Comparison of ENCODE assay signal across 9 cellular contexts in genomic region chr17:41863074-41863843, GRCh38. TPM values are rescaled to one million over a fixed set of nuclear protein-coding genes. Genes with fewer than 3 reads are reported as not detected.
DNase-seq lines count a peak whose midpoint lies in the region; ATAC-seq lines count a peak whose summit lies in the region.
"Had no signal": no experiment of that assay in that cellular context is flagged by ENCODE, and none has a peak within 500 bp of the region (broad histone marks: within the 10 kb centered on the region; RNA-seq: fewer than 3 reads in every experiment).

No MANE protein-coding gene starts in this region.

- no peak overlapping the region for H2BK5ac ChIP-seq in mesendoderm (ENCODE audit: low read length)

- H3K9me3 ChIP-seq in right cardiac atrium (ENCODE audit: control insufficient read depth, low read length) = no peaks in the 10 kb centered on the region

- no peak overlapping the region for H3K23ac ChIP-seq in mesendoderm (ENCODE audit: low read length)

- peaks cover 23% of the 10 kb centered on the region for H3K79me1 ChIP-seq in mesendoderm (ENCODE audit: low read length)

- H2BK120ac ChIP-seq in mesendoderm (ENCODE audit: low read depth, low read length) = no peak overlapping the region

- H3K4ac ChIP-seq in mesendoderm (ENCODE audit: low read depth, low read length) = no peak overlapping the region

- H3K27ac ChIP-seq in right cardiac atrium (ENCODE audit: low read length) (no peak overlapping the region), mesendoderm (ENCODE audit: low read depth, low read length) (no peak overlapping the region)

- H2BK15ac ChIP-seq in mesendoderm (replicated peaks; ENCODE audit: low read depth) = no peak overlapping the region

- H3K18ac ChIP-seq in mesendoderm (ENCODE audit: low read length) = no peak overlapping the region

- no peak overlapping the region for H2AK5ac ChIP-seq in mesendoderm (ENCODE audit: low read length)

- 69% methylated on average over 18 of the region's 18 CpGs for WGBS in right cardiac atrium
- no CpG with 5 or more reads among the region's 18 CpGs for WGBS in mesendoderm (ENCODE audit: extremely low coverage, insufficient coverage, low lambda C conversion rate)

- intact Hi-C loops in right cardiac atrium (cut with DNase I) = no loop called here
- intact Hi-C loops in left ventricle myocardium superior (cut with micrococcal nuclease) = no loop called here
- intact Hi-C loops in activated naive CD4-positive, alpha-beta T cell treated with anti-CD3 and anti-CD28 coated beads for 36 hours (cut with micrococcal nuclease) = loop anchor here (10.0 kb wide), 2 partner anchors 128 to 412 kb away; partner anchors contain the start of genes HAP1 and STAT5B

- peak overlapping the region; percentile 96 for H3K56ac ChIP-seq in mesendoderm (ENCODE audit: low read length)

- no peaks in the 10 kb centered on the region for H3K9me3 Mint-ChIP-seq in activated naive CD4-positive, alpha-beta T cell treated with anti-CD3 and anti-CD28 coated beads for 36 hours

- H3K79me2 ChIP-seq in mesendoderm (ENCODE audit: control insufficient read depth, insufficient read depth, low read length) = peaks cover 39% of the 10 kb centered on the region

- peak overlapping the region; percentile 87 for H3K4me3 ChIP-seq in right cardiac atrium (ENCODE audit: low read length)
- H3K4me3 ChIP-seq in mesendoderm (ENCODE audit: low read length) = no peak overlapping the region

- H3K27ac Mint-ChIP-seq in activated naive CD4-positive, alpha-beta T cell treated with anti-CD3 and anti-CD28 coated beads for 36 hours = no peak overlapping the region

- peaks cover 4% of the 10 kb centered on the region for H3K4me1 ChIP-seq in right cardiac atrium (ENCODE audit: control insufficient read depth, insufficient read depth, low read length)
- peaks cover 11% of the 10 kb centered on the region for H3K4me1 ChIP-seq in mesendoderm (ENCODE audit: control insufficient read depth, low read depth, low read length)

- peaks cover 2% of the 10 kb centered on the region for H3K36me3 ChIP-seq in mesendoderm (ENCODE audit: control insufficient read depth, insufficient read depth, low read length)

- no peak overlapping the region for H4K5ac ChIP-seq in mesendoderm (ENCODE audit: low read length)

- H3K4me1 Mint-ChIP-seq in activated naive CD4-positive, alpha-beta T cell treated with anti-CD3 and anti-CD28 coated beads for 36 hours (ENCODE audit: low read depth) = peaks cover 24% of the 10 kb centered on the region

- DNase-seq in right cardiac atrium (no peak), left ventricle myocardium superior (no peak), mesendoderm (no peak), NOMO-1 treated with DMSO at 0.1 percent for 48 hours (lab: John Stamatoyannopoulos, UW; ENCODE audit: unreplicated experiment) (no peak), GF-D8 (lab: John Stamatoyannopoulos, UW) (no peak)
- DNase-seq in activated naive CD4-positive, alpha-beta T cell treated with anti-CD3 and anti-CD28 coated beads for 36 hours = peak; percentile 50
- DNase-seq: left cardiac atrium had no signal

- CTCF ChIA-PET in activated naive CD4-positive, alpha-beta T cell treated with anti-CD3 and anti-CD28 coated beads for 36 hours (lab: Charles Lee) = interaction anchor here (2.6 kb wide), 1 partner anchor 52 kb away, joined by 10 read pairs; the partner anchor contains the start of gene P3H4

- peaks cover 3% of the 10 kb centered on the region for H3K36me3 Mint-ChIP-seq in activated naive CD4-positive, alpha-beta T cell treated with anti-CD3 and anti-CD28 coated beads for 36 hours (ENCODE audit: low read depth)

- peak overlapping the region; percentile 1 for H3K4me2 ChIP-seq in mesendoderm (ENCODE audit: low read length)

- ATAC-seq in right cardiac atrium = no peak
- no peak for ATAC-seq in left ventricle myocardium superior
- no peak for ATAC-seq in GM21825 (IDR thresholded peaks at IDR 0.05; ENCODE audit: unreplicated experiment)
- ATAC-seq in GM21737 (IDR thresholded peaks at IDR 0.05; ENCODE audit: unreplicated experiment) = no peak
- ATAC-seq: left cardiac atrium had no signal

- H3K27me3 Mint-ChIP-seq in activated naive CD4-positive, alpha-beta T cell treated with anti-CD3 and anti-CD28 coated beads for 36 hours (ENCODE audit: low read depth) = no peaks in the 10 kb centered on the region

- H4K8ac ChIP-seq in mesendoderm (ENCODE audit: low read depth, low read length) = no peak overlapping the region

- peak overlapping the region; percentile 96 for H3K9ac ChIP-seq in mesendoderm (ENCODE audit: low read length)

- no peak overlapping the region for H3K4me3 Mint-ChIP-seq in activated naive CD4-positive, alpha-beta T cell treated with anti-CD3 and anti-CD28 coated beads for 36 hours

- H3K27me3 ChIP-seq in right cardiac atrium (ENCODE audit: control insufficient read depth, insufficient read depth) = no peaks in the 10 kb centered on the region
- H3K27me3 ChIP-seq in mesendoderm (ENCODE audit: insufficient read depth, low read length, poor library complexity) = no peaks in the 10 kb centered on the region

RNA-seq across cellular contexts. Expression of gene KLHL11, which starts 2.0 kb away (rescaled TPM):
- total RNA-seq in right cardiac atrium (1 to 10 TPM; 5.1 to 6.7 (median 5.5) TPM), left ventricle myocardium superior (3.5 TPM)
- 1.9 TPM for polyA plus RNA-seq in right cardiac atrium
- 1 to 10 TPM; 8.9 to 9.6 TPM for total RNA-seq in activated naive CD4-positive, alpha-beta T cell treated with anti-CD3 and anti-CD28 coated beads for 36 hours
- polyA plus RNA-seq in mesendoderm (2013, experiment 1 of 2) = 3.1 TPM
- 2.8 TPM for polyA plus RNA-seq in mesendoderm (2013, experiment 2 of 2)

RNA-seq across cellular contexts. Expression of gene KLHL10, which starts 25.6 kb away (rescaled TPM):
- under 1 TPM in 3 of 4 donors, not detected in 1; 0.26 to 0.33 (median 0.28) TPM for total RNA-seq in right cardiac atrium
- 0.09 TPM for polyA plus RNA-seq in right cardiac atrium
- total RNA-seq in left ventricle myocardium superior = 0.12 TPM
- total RNA-seq in activated naive CD4-positive, alpha-beta T cell treated with anti-CD3 and anti-CD28 coated beads for 36 hours = not detected
- polyA plus RNA-seq in mesendoderm (2013, experiment 1 of 2) = 0.18 TPM
- polyA plus RNA-seq in mesendoderm (2013, experiment 2 of 2) = 0.13 TPM

RNA-seq across cellular contexts. Expression of gene NT5C3B, which starts 27.2 kb away (rescaled TPM):
- total RNA-seq in right cardiac atrium (10 to 100 TPM; 29.1 to 46.6 (median 32.1) TPM), left ventricle myocardium superior (19.3 TPM)
- 40.5 TPM for polyA plus RNA-seq in right cardiac atrium
- 10 to 100 TPM; 25.9 to 28.1 TPM for total RNA-seq in activated naive CD4-positive, alpha-beta T cell treated with anti-CD3 and anti-CD28 coated beads for 36 hours
- 57.5 TPM for polyA plus RNA-seq in mesendoderm (2013, experiment 1 of 2)
- 59.6 TPM for polyA plus RNA-seq in mesendoderm (2013, experiment 2 of 2)

RNA-seq across cellular contexts. Expression of gene FKBP10, which starts 50.5 kb away (rescaled TPM):
- total RNA-seq in right cardiac atrium = 10 to 100 TPM; 26.5 to 42.7 (median 38.8) TPM
- 24.8 TPM for polyA plus RNA-seq in right cardiac atrium
- 10.2 TPM for total RNA-seq in left ventricle myocardium superior
- under 1 TPM in 1 of 2 experiments, not detected in 1; 0.36 TPM for total RNA-seq in activated naive CD4-positive, alpha-beta T cell treated with anti-CD3 and anti-CD28 coated beads for 36 hours
- polyA plus RNA-seq in mesendoderm (2013, experiment 1 of 2) = 113 TPM
- 114 TPM for polyA plus RNA-seq in mesendoderm (2013, experiment 2 of 2)

RNA-seq across cellular contexts. Expression of gene P3H4, which starts 51.5 kb away (rescaled TPM):
- total RNA-seq in right cardiac atrium (10 to 100 TPM; 12.1 to 17.1 (median 13.9) TPM), left ventricle myocardium superior (7.0 TPM)
- 9.8 TPM for polyA plus RNA-seq in right cardiac atrium
- total RNA-seq in activated naive CD4-positive, alpha-beta T cell treated with anti-CD3 and anti-CD28 coated beads for 36 hours = 1 to 10 TPM; 1.2 to 1.5 TPM
- 16.0 TPM for polyA plus RNA-seq in mesendoderm (2013, experiment 1 of 2)
- polyA plus RNA-seq in mesendoderm (2013, experiment 2 of 2) = 15.3 TPM
